ENCODE assay signal across 8 cellular contexts in genomic region chrX:41332988-41333743, GRCh38. TPM values are rescaled to one million over a fixed set of nuclear protein-coding genes. Genes with fewer than 3 reads are reported as not detected.
DNase-seq lines count a peak whose midpoint lies in the region; ATAC-seq lines count a peak whose summit lies in the region.

No MANE protein-coding gene starts in this region.

- H3K9me3 Mint-ChIP-seq in activated T-helper 2 cell treated with anti-CD3 and anti-CD28 coated beads, Interferon-gamma antibody, Interleukin-2, Interleukin-4, amounts not matched to agents 10 μg/mL and 5 μg/mL and 100 μg/mL, durations not matched to agents 14 hours and 24 hours and 36 hours: no peaks in the 10 kb centered on the region
- no peaks in the 10 kb centered on the region for H3K9me3 Mint-ChIP-seq in natural killer cell treated with Interleukin-12 subunit alpha and Interleukin-12 subunit beta and Interleukin-15 and Interleukin-18, amount 100 ng/mL, for 72 hours

- intact Hi-C loops in activated T-helper 2 cell treated with anti-CD3 and anti-CD28 coated beads, Interferon-gamma antibody, Interleukin-2, Interleukin-4, amounts not matched to agents 10 μg/mL and 5 μg/mL and 100 μg/mL, durations not matched to agents 14 hours and 24 hours and 36 hours (cut with micrococcal nuclease): loop anchor here (2.0 to 10.0 kb wide), 6 partner anchors 18 to 598 kb away; partner anchors contain the start of genes MED14 and USP9X

- H3K27ac Mint-ChIP-seq in activated T-helper 2 cell treated with anti-CD3 and anti-CD28 coated beads, Interferon-gamma antibody, Interleukin-2, Interleukin-4, amounts not matched to agents 10 μg/mL and 5 μg/mL and 100 μg/mL, durations not matched to agents 14 hours and 24 hours and 36 hours: peak overlapping the region; percentile 100
- peak overlapping the region; percentile 100 for H3K27ac Mint-ChIP-seq in natural killer cell treated with Interleukin-12 subunit alpha and Interleukin-12 subunit beta and Interleukin-15 and Interleukin-18, amount 100 ng/mL, for 72 hours

- peaks cover 20% of the 10 kb centered on the region for H3K4me1 Mint-ChIP-seq in activated T-helper 2 cell treated with anti-CD3 and anti-CD28 coated beads, Interferon-gamma antibody, Interleukin-2, Interleukin-4, amounts not matched to agents 10 μg/mL and 5 μg/mL and 100 μg/mL, durations not matched to agents 14 hours and 24 hours and 36 hours (ENCODE audit: low read depth)
- H3K4me1 Mint-ChIP-seq in natural killer cell treated with Interleukin-12 subunit alpha and Interleukin-12 subunit beta and Interleukin-15 and Interleukin-18, amount 100 ng/mL, for 72 hours (ENCODE audit: low read depth in 2 of 2): peaks cover 28 to 58% of the 10 kb centered on the region in 2 donors

- peak; percentile 98 for DNase-seq in DMS53 (lab: John Stamatoyannopoulos, UW)
- DNase-seq in Kasumi-1 (lab: John Stamatoyannopoulos, UW): peak; percentile 71
- DNase-seq in RPMI8226: peak; percentile 92
- DNase-seq in activated T-helper 2 cell treated with anti-CD3 and anti-CD28 coated beads, Interferon-gamma antibody, Interleukin-2, Interleukin-4, amounts not matched to agents 10 μg/mL and 5 μg/mL and 100 μg/mL, durations not matched to agents 14 hours and 24 hours and 36 hours (ENCODE audit: low spot score): peak; percentile 78
- DNase-seq in fibroblast of peridontal ligament (ENCODE audit: extremely low read depth): peak; percentile 72
- peak; percentile 91 for DNase-seq in natural killer cell treated with Interleukin-12 subunit alpha and Interleukin-12 subunit beta and Interleukin-15 and Interleukin-18, amount 100 ng/mL, for 72 hours (ENCODE audit: low spot score)
- peak; percentile 81 for DNase-seq in stimulated activated naive CD4-positive, alpha-beta T cell treated with Interleukin-2 at 50 U/mL for 16 hours (lab: John Stamatoyannopoulos, UW)

- H3K27me3 Mint-ChIP-seq in activated T-helper 2 cell treated with anti-CD3 and anti-CD28 coated beads, Interferon-gamma antibody, Interleukin-2, Interleukin-4, amounts not matched to agents 10 μg/mL and 5 μg/mL and 100 μg/mL, durations not matched to agents 14 hours and 24 hours and 36 hours (ENCODE audit: low read depth): no peaks in the 10 kb centered on the region
- no peaks in the 10 kb centered on the region for H3K27me3 Mint-ChIP-seq in natural killer cell treated with Interleukin-12 subunit alpha and Interleukin-12 subunit beta and Interleukin-15 and Interleukin-18, amount 100 ng/mL, for 72 hours

- peaks cover 41% of the 10 kb centered on the region for H3K36me3 Mint-ChIP-seq in activated T-helper 2 cell treated with anti-CD3 and anti-CD28 coated beads, Interferon-gamma antibody, Interleukin-2, Interleukin-4, amounts not matched to agents 10 μg/mL and 5 μg/mL and 100 μg/mL, durations not matched to agents 14 hours and 24 hours and 36 hours (ENCODE audit: low read depth)
- H3K36me3 Mint-ChIP-seq in natural killer cell treated with Interleukin-12 subunit alpha and Interleukin-12 subunit beta and Interleukin-15 and Interleukin-18, amount 100 ng/mL, for 72 hours: peaks cover 5% of the 10 kb centered on the region

- peak overlapping the region; percentile 97 for H3K4me3 Mint-ChIP-seq in activated T-helper 2 cell treated with anti-CD3 and anti-CD28 coated beads, Interferon-gamma antibody, Interleukin-2, Interleukin-4, amounts not matched to agents 10 μg/mL and 5 μg/mL and 100 μg/mL, durations not matched to agents 14 hours and 24 hours and 36 hours (ENCODE audit: low read depth)
- H3K4me3 Mint-ChIP-seq in natural killer cell treated with Interleukin-12 subunit alpha and Interleukin-12 subunit beta and Interleukin-15 and Interleukin-18, amount 100 ng/mL, for 72 hours: peak overlapping the region; percentile 100

- ATAC-seq in GM21825 (IDR thresholded peaks at IDR 0.05; ENCODE audit: unreplicated experiment): peak; percentile 46
- ATAC-seq in natural killer cell treated with Interleukin-12 subunit alpha and Interleukin-12 subunit beta and Interleukin-15 and Interleukin-18, amount 100 ng/mL, for 72 hours: peak; percentile 69 to 74

RNA-seq across cellular contexts. Expression of gene DDX3X, which starts 0.8 kb away (rescaled TPM):
- 250 and 251 TPM in 2 replicates for total RNA-seq in activated T-helper 2 cell treated with anti-CD3 and anti-CD28 coated beads, Interferon-gamma antibody, Interleukin-2, Interleukin-4, amounts not matched to agents 10 μg/mL and 5 μg/mL and 100 μg/mL, durations not matched to agents 14 hours and 24 hours and 36 hours
- total RNA-seq in natural killer cell treated with Interleukin-12 subunit alpha and Interleukin-12 subunit beta and Interleukin-15 and Interleukin-18, amount 100 ng/mL, for 72 hours: 100 to 1,000 TPM; 252 to 451 TPM

Comparison
In these comparisons a context has a peak if more than half of its experiments do, and no peak if none do; other contexts are left out.
1. Peak in every context shown above with its lines: DNase-seq and ATAC-seq.